10 cellular contexts compared by ENCODE assay signal in the genomic region with DNA sequence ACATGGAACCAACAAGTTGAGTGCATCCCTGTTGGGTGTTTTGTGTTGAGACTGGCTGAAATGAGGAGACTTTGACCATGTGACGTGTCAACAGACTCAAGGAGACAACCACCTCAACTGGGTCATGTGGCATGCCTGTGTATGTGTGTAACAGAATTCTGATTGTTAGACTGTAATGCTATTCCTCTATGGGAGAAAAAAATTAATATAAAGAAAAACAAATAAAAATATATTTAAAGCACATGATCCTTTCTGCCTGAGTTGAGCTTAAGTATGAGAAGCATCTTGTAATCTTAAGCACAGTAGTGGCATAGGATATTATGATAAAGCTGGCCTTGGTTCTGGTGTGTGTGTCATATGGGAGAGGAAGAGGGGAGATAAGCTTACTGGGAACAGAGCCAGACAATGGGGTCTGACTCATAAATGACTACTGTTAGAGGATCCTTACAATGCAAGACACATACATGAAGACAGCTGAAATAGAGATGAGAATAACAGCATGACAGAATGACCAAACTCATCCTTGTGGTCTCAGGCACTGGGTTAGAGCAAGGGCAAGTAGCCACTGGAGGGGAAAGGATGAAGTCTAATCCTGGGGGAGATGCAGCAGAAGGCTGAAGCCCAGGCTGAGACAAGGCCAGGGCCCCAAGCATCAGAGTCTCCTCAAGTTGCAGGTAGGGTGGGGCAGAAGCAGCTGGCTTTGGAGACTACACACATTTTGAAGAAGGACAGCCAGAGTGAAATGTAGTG. TPM values are rescaled to one million over a fixed set of nuclear protein-coding genes. Genes with fewer than 3 reads are reported as not detected.
DNase-seq lines count a peak whose midpoint lies in the region; ATAC-seq and TF ChIP-seq lines count a peak whose summit lies in the region.
"Had no signal": no experiment of that assay in that cellular context is flagged by ENCODE, and none has a peak within 500 bp of the region (broad histone marks: within the 10 kb centered on the region; RNA-seq: fewer than 3 reads in every experiment).

No MANE protein-coding gene starts in this region.

- peak; percentile 78 for DNase-seq in 8988T
- DNase-seq in GM04504 (ENCODE audit: low read depth): peak; percentile 87
- peak; percentile 71 for DNase-seq in SK-N-SH
- peak; percentile 88 to 95 for DNase-seq in foreskin keratinocyte
- no peak for DNase-seq in GM23338 (ENCODE audit: low spot score)
- DNase-seq in HAP-1 (ENCODE audit: low spot score in 2 of 2): no peak
- no peak for DNase-seq in GM10248 (ENCODE audit: extremely low spot score)
- DNase-seq: activated gamma-delta T cell treated with Interleukin-2 at 50 U/mL for 16 hours had no signal

- H3K9ac ChIP-seq in SK-N-SH: no peak overlapping the region

- H3K79me2 ChIP-seq in SK-N-SH (ENCODE audit: insufficient read depth) (no peaks in the 10 kb centered on the region), GM23338 (replicated peaks; ENCODE audit: insufficient read depth) (no peaks in the 10 kb centered on the region)

- peaks cover 23% of the 10 kb centered on the region for H3K27me3 Mint-ChIP-seq in GM23338 (ENCODE audit: insufficient read depth, low read depth, poor library complexity)

- H3K27ac ChIP-seq in SK-N-SH (ENCODE audit: low read depth in 2 of 2, low read length in 1 of 2) (peak overlapping the region; percentile 69 to 82), foreskin keratinocyte (no peak overlapping the region), GM23338 (ENCODE audit: low read depth) (no peak overlapping the region)
- H3K27ac ChIP-seq: right lobe of liver had no signal

- no peaks in the 10 kb centered on the region for H3K9me2 ChIP-seq in SK-N-SH
- H3K9me2 ChIP-seq in GM23338 (ENCODE audit: insufficient read depth): no peaks in the 10 kb centered on the region

- peaks cover 16 to 20% of the 10 kb centered on the region in 2 experiments; a peak in 3 of 4 replicates for H3K4me1 ChIP-seq in SK-N-SH (ENCODE audit: control insufficient read depth in 1 of 2, insufficient read depth in 2 of 2, low read depth in 1 of 2, low read length in 1 of 2)
- H3K4me1 ChIP-seq in foreskin keratinocyte: peaks cover 11% of the 10 kb centered on the region
- peaks cover 5% of the 10 kb centered on the region; the same call in 1 of the 2 replicates for H3K4me1 ChIP-seq in GM23338 (ENCODE audit: insufficient read depth)
- H3K4me1 ChIP-seq in HAP-1: peaks cover 5% of the 10 kb centered on the region

- CTCF ChIA-PET in SK-N-SH (lab: Yijun Ruan, JAX): interaction anchor here (0.7 to 2.3 kb wide), 6 partner anchors 32 to 401 kb away, joined by 3 to 12 read pairs (median 4); no protein-coding TSS in a partner anchor
- CTCF ChIA-PET in GM10248 (lab: Yijun Ruan, JAX): interaction anchor here (0.6 to 2.8 kb wide), 8 partner anchors 8 to 401 kb away, joined by 3 to 9 read pairs (median 4); no protein-coding TSS in a partner anchor

- TF ChIP-seq EP300 in SK-N-SH (IDR thresholded peaks at IDR 0.05; ENCODE audit: borderline replicate concordance in 1 of 2, low read depth in 1 of 2, low read length in 1 of 2): no peak; a peak in 1 of 4 replicates

- TF ChIP-seq RAD21 in SK-N-SH (IDR thresholded peaks at IDR 0.05; ENCODE audit: low read length): 0 out of 2 replicates have a peak, but pooled peaks have one; percentile 11

- in situ Hi-C loops in HAP-1 (cut with MboI; ENCODE audit: low sequenced_read_pairs): loop anchor here (25.0 kb wide), 1 partner anchor 401 kb away; the partner anchor contains the start of gene AHCY

- no peaks in the 10 kb centered on the region; the same call in 2 of the 3 replicates for H3K9me3 Mint-ChIP-seq in GM23338

- TF ChIP-seq CTCF in SK-N-SH (IDR thresholded peaks at IDR 0.05): no peak
- no peak for TF ChIP-seq CTCF in foreskin keratinocyte (conservative IDR thresholded peaks at IDR 0.05)
- TF ChIP-seq CTCF in GM23338 (conservative IDR thresholded peaks at IDR 0.05; ENCODE audit: low read depth in 2 of 2): no peak
- no peak for TF ChIP-seq CTCF in GM10248 (IDR thresholded peaks at IDR 0.05; ENCODE audit: control extremely low read depth, extremely low read depth, low read depth, missing control alignments)

- H3K27me3 ChIP-seq in SK-N-SH (ENCODE audit: insufficient read depth) (no peaks in the 10 kb centered on the region), foreskin keratinocyte (peaks cover 6% of the 10 kb centered on the region), GM23338 (ENCODE audit: insufficient read depth) (peaks cover 25% of the 10 kb centered on the region), HAP-1 (ENCODE audit: low read depth) (no peaks in the 10 kb centered on the region)
- H3K27me3 ChIP-seq: right lobe of liver had no signal

- peaks cover 20 to 23% of the 10 kb centered on the region in 2 experiments for H3K36me3 ChIP-seq in SK-N-SH (replicated peaks in 1 of 2; ENCODE audit: control insufficient read depth in 1 of 2, insufficient read depth in 2 of 2, low read length in 1 of 2)
- H3K36me3 ChIP-seq in GM23338 (ENCODE audit: insufficient read depth): no peaks in the 10 kb centered on the region
- H3K36me3 ChIP-seq in HAP-1 (replicated peaks): peaks cover 21% of the 10 kb centered on the region

- peaks cover 7% of the 10 kb centered on the region; the same call in 2 of the 3 replicates for H3K4me1 Mint-ChIP-seq in GM23338

- H3K4me3 ChIP-seq in SK-N-SH (ENCODE audit: low read depth in 2 of 2, low read length in 1 of 2) (no peak overlapping the region), GM23338 (no peak overlapping the region), HAP-1 (no peak overlapping the region)
- H3K4me3 ChIP-seq: right lobe of liver had no signal

- H3F3A ChIP-seq in SK-N-SH (replicated peaks; ENCODE audit: insufficient read depth) (peaks cover 24% of the 10 kb centered on the region), GM23338 (replicated peaks; ENCODE audit: low read depth) (0 out of 2 replicates have a peak, but pooled peaks cover 3% of the 10 kb centered on the region)

- H2AFZ ChIP-seq in SK-N-SH (ENCODE audit: low read depth): no peak overlapping the region
- H2AFZ ChIP-seq in GM23338: no peak overlapping the region

- H3K4me2 ChIP-seq in SK-N-SH: peak overlapping the region; percentile 50
- H3K4me2 ChIP-seq in GM23338: no peak overlapping the region

- peaks cover 35% of the 10 kb centered on the region for H4K20me1 ChIP-seq in SK-N-SH (ENCODE audit: insufficient read depth)
- H4K20me1 ChIP-seq in GM23338 (replicated peaks; ENCODE audit: insufficient read depth): no peaks in the 10 kb centered on the region

- no peak overlapping the region for H3K4me3 Mint-ChIP-seq in GM23338

- POLR2A ChIA-PET in SK-N-SH (lab: Yijun Ruan, JAX) (interaction anchor here (1.3 kb wide), 1 partner anchor 9 kb away, joined by 5 read pairs; the partner anchor contains the start of gene TP53INP2), GM10248 (lab: Yijun Ruan, JAX) (no interaction called here)

- H3K9me3 ChIP-seq in SK-N-SH (no peaks in the 10 kb centered on the region), HAP-1 (no peaks in the 10 kb centered on the region)
- H3K9me3 ChIP-seq: right lobe of liver had no signal

- peak; percentile 82 for ATAC-seq in foreskin keratinocyte
- no peak for ATAC-seq in GM23338
- ATAC-seq in HG03095 (IDR thresholded peaks at IDR 0.05; ENCODE audit: unreplicated experiment): no peak

- H3K27ac Mint-ChIP-seq in GM23338: no peak overlapping the region

- no peaks in the 10 kb centered on the region for H3K36me3 Mint-ChIP-seq in GM23338 (ENCODE audit: low read depth)

- 100% methylated on average over 1 of the region's 1 CpG for WGBS in SK-N-SH (ENCODE audit: low lambda C conversion rate)

TF ChIP-seq in SK-N-SH, 30 proteins besides CTCF, POLR2A, EP300 and RAD21 (continues in another document):
- TF ChIP-seq RFX5 (IDR thresholded peaks at IDR 0.05; ENCODE audit: low read length): no peak
- TF ChIP-seq FOXJ3 (CRISPR knock-in tag; IDR thresholded peaks at IDR 0.05): no peak
- no peak for TF ChIP-seq TAF1 (IDR thresholded peaks at IDR 0.05; ENCODE audit: borderline replicate concordance, low read depth, low read length)
- TF ChIP-seq POLR2AphosphoS5 (IDR thresholded peaks at IDR 0.05; ENCODE audit: low read depth, low read length): peak; percentile 61; the same call in 1 of the 2 replicates
- peak; percentile 14; the same call in 1 of the 2 replicates for TF ChIP-seq SIN3A (IDR thresholded peaks at IDR 0.05; ENCODE audit: borderline replicate concordance, low read depth, low read length)

RNA-seq across cellular contexts. Expression of gene TP53INP2, which starts 9.2 kb away (rescaled TPM):
- polyA plus RNA-seq in SK-N-SH (2012; rRNA removed) (4.9 and 6.4 TPM in 2 replicates), foreskin keratinocyte (1.0 and 1.3 TPM in 2 replicates), GM23338 (2016; fragmentation: Nextera tagmentation; extraction: Ambion mirVana) (2.4 and 2.7 TPM in 2 replicates)
- polyA plus RNA-seq in SK-N-SH (2012; cell fraction: cytosol; rRNA removed): 6.0 and 7.1 TPM in 2 replicates
- polyA plus RNA-seq in SK-N-SH (2012; cell fraction: nucleus; rRNA removed): 13.3 and 21.4 TPM in 2 replicates
- total RNA-seq in foreskin keratinocyte: 0.92 and 1.5 TPM in 2 replicates
- total RNA-seq in GM23338 (2014; rRNA removed; shearing (Covaris generic)): 3.3 and 3.8 TPM in 2 replicates

RNA-seq across cellular contexts. Expression of gene PIGU, which starts 36.5 kb away (rescaled TPM):
- polyA plus RNA-seq in SK-N-SH (2012; rRNA removed) (40.3 and 49.3 TPM in 2 replicates), foreskin keratinocyte (28.1 and 30.7 TPM in 2 replicates), GM23338 (2016; fragmentation: Nextera tagmentation; extraction: Ambion mirVana) (22.4 and 24.3 TPM in 2 replicates)
- 38.3 and 46.8 TPM in 2 replicates for polyA plus RNA-seq in SK-N-SH (2012; cell fraction: cytosol; rRNA removed)
- 16.2 and 29.8 TPM in 2 replicates for polyA plus RNA-seq in SK-N-SH (2012; cell fraction: nucleus; rRNA removed)
- 24.3 and 25.9 TPM in 2 replicates for total RNA-seq in foreskin keratinocyte
- 28.9 and 31.3 TPM in 2 replicates for total RNA-seq in GM23338 (2014; rRNA removed; shearing (Covaris generic))

Comparison
In these comparisons a context has a peak if more than half of its experiments do, and no peak if none do; other contexts are left out.
1. DNase-seq: peak in 8988T (single experiment), GM04504 (single experiment), SK-N-SH (single experiment) and foreskin keratinocyte (2 of 2); none in GM23338 (single experiment), HAP-1 (0 of 2) and GM10248 (single experiment).
2. H3K27ac ChIP-seq: peak in SK-N-SH (2 of 2); none in foreskin keratinocyte (single experiment) and GM23338 (single experiment).